In the genomic region with DNA sequence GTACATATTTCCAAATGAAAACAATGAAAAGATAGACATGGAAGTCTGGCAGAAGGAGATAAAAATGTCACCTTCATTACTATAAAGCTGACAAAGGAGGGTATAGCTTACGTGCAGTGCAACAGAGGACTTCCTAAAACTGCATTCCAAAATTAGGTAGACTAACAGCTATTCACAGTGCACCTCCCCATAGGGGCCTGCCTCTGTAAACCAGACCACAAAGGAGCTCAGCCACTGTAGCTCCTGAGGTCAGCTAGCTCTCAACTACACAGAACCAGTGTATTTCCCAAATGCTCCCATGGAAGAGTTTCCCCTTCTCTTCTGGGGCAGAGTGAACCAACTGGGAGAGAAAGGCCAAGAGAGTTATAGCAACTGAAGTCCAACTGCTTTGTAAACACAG, we compare ENCODE assay signal across 29 cellular contexts.
"Had no signal": no experiment of that assay in that cellular context is flagged by ENCODE, and none has a peak within 500 bp of the region (broad histone marks: within the 10 kb centered on the region; RNA-seq: fewer than 3 reads in every experiment).

No MANE protein-coding gene starts in this region.

- H3K9me3 Mint-ChIP-seq: central memory CD8-positive, alpha-beta T cell; dendritic cell treated with granulocyte-macrophage colony-stimulating factor and Interleukin-4, amounts not matched to agents 40 ng/mL and 50 ng/mL, for 4 days; endodermal cell; immature natural killer cell; natural killer cell; neural crest cell; stimulated activated memory B cell treated with anti-CD40 and anti-IgM and Interleukin-4, amounts not matched to agents 10 μg/mL and 1 μg/mL and 100 μg/mL, for 72 hours had no signal

- FAIRE-seq: endothelial cell of umbilical vein had no signal

- H3K27me3 ChIP-seq: colonic mucosa, esophagus squamous epithelium, heart right ventricle, spleen, transverse colon had no signal

- H3K4me3 ChIP-seq: colonic mucosa, esophagus squamous epithelium, heart right ventricle, lower lobe of right lung, prostate gland, skin epidermis, spleen, thoracic aorta, transverse colon had no signal

- H3K9me3 ChIP-seq: colonic mucosa, esophagus squamous epithelium, heart right ventricle, lower lobe of right lung, prostate gland, spleen, thoracic aorta, transverse colon had no signal

- H3K27me3 Mint-ChIP-seq: central memory CD8-positive, alpha-beta T cell; dendritic cell treated with granulocyte-macrophage colony-stimulating factor and Interleukin-4, amounts not matched to agents 40 ng/mL and 50 ng/mL, for 4 days had no signal

- ATAC-seq: heart right ventricle; left colon; left ventricle myocardium superior; lower lobe of right lung; right cardiac atrium; stimulated activated memory B cell treated with anti-CD40 and anti-IgM and Interleukin-4, amounts not matched to agents 10 μg/mL and 1 μg/mL and 100 μg/mL, for 72 hours; stimulated activated naive CD8-positive, alpha-beta T cell treated with anti-CD3 and anti-CD28 coated beads, Interleukin-15, Interleukin-2, amounts not matched to agents 100 U/mL and 50 U/mL, for 24 hours had no signal

- H3K4me1 ChIP-seq: colonic mucosa, esophagus squamous epithelium, lower lobe of right lung, prostate gland, spleen, transverse colon had no signal

- H3K4me1 Mint-ChIP-seq: neural crest cell; stimulated activated memory B cell treated with anti-CD40 and anti-IgM and Interleukin-4, amounts not matched to agents 10 μg/mL and 1 μg/mL and 100 μg/mL, for 72 hours had no signal

- H3K36me3 ChIP-seq: colonic mucosa, esophagus squamous epithelium, heart right ventricle, lower lobe of right lung, prostate gland, spleen, thoracic aorta, transverse colon had no signal

- H3K27ac ChIP-seq: colonic mucosa, esophagus squamous epithelium, heart right ventricle, lower lobe of right lung, prostate gland, skin epidermis, spleen, thoracic aorta, transverse colon had no signal

- H3K36me3 Mint-ChIP-seq: immature natural killer cell; natural killer cell; stimulated activated memory B cell treated with anti-CD40 and anti-IgM and Interleukin-4, amounts not matched to agents 10 μg/mL and 1 μg/mL and 100 μg/mL, for 72 hours had no signal

- H3K27ac Mint-ChIP-seq: dendritic cell treated with granulocyte-macrophage colony-stimulating factor and Interleukin-4, amounts not matched to agents 40 ng/mL and 50 ng/mL, for 4 days; immature natural killer cell; natural killer cell; stimulated activated memory B cell treated with anti-CD40 and anti-IgM and Interleukin-4, amounts not matched to agents 10 μg/mL and 1 μg/mL and 100 μg/mL, for 72 hours had no signal

- DNase-seq: colonic mucosa; effector CD8-positive, alpha-beta T cell; endodermal cell; erythroblast; esophagus squamous epithelium; foreskin melanocyte; glutamatergic neuron; heart right ventricle; hippocampal formation; immature natural killer cell; islet precursor cell; kidney glomerular epithelial cell; left colon; left ventricle myocardium superior; lower lobe of right lung; natural killer cell; right cardiac atrium; spleen; stimulated activated CD4-positive, alpha-beta T cell treated with anti-CD3 and anti-CD28 coated beads, Interleukin-4, amount 100 ng/mL, for 4 hours; stimulated activated naive CD8-positive, alpha-beta T cell treated with anti-CD3 and anti-CD28 coated beads, Interleukin-15, Interleukin-2, amounts not matched to agents 100 U/mL and 50 U/mL, for 24 hours; transverse colon had no signal

- H3K4me3 Mint-ChIP-seq: central memory CD8-positive, alpha-beta T cell; dendritic cell treated with granulocyte-macrophage colony-stimulating factor and Interleukin-4, amounts not matched to agents 40 ng/mL and 50 ng/mL, for 4 days; immature natural killer cell; natural killer cell; neural crest cell; stimulated activated memory B cell treated with anti-CD40 and anti-IgM and Interleukin-4, amounts not matched to agents 10 μg/mL and 1 μg/mL and 100 μg/mL, for 72 hours had no signal
